26 cellular contexts compared by ENCODE assay signal in the genomic region with DNA sequence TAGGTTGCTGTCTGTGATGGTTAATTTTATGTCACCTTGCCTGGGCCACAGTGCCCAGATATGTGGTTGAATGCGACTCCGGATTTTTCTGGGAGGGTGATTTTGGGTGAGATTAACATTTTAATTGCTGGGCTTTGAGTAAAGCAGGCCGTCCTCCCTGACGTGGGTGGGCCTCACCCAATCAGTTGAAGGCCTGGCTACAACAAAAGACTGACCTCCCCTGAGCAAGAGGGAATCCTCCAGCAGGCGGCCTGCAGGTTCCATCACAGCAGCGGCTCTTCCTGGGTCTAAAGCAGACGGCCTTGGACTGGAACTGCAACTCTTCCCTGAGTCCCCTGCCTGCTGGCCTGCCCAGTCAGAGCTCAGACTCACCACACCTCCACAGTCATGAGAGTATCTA.
DNase-seq lines count a peak whose midpoint lies in the region; ATAC-seq and TF ChIP-seq lines count a peak whose summit lies in the region.
"Had no signal": no experiment of that assay in that cellular context is flagged by ENCODE, and none has a peak within 500 bp of the region (broad histone marks: within the 10 kb centered on the region; RNA-seq: fewer than 3 reads in every experiment).

No MANE protein-coding gene starts in this region.

- no peaks in the 10 kb centered on the region for H4K20me1 ChIP-seq in hepatocyte (ENCODE audit: insufficient read depth, poor library complexity, severe bottlenecking)

- TF ChIP-seq CTCF in hepatocyte (IDR thresholded peaks at IDR 0.05; ENCODE audit: poor library complexity): no peak

- 91% methylated on average over 7 of the region's 7 CpGs for WGBS in hepatocyte (ENCODE audit: low lambda C conversion rate, missing lambda C conversion rate)

- H3K27me3 Mint-ChIP-seq in activated T-cell treated with anti-CD3 and anti-CD28 coated beads, Interleukin-2, amount 50 U/mL, for 24 hours: no peaks in the 10 kb centered on the region
- H3K27me3 Mint-ChIP-seq in activated T-cell treated with anti-CD3 and anti-CD28 coated beads, Interleukin-2, amount 50 U/mL, for 72 hours (ENCODE audit: low read depth): no peaks in the 10 kb centered on the region
- no peaks in the 10 kb centered on the region for H3K27me3 Mint-ChIP-seq in T-cell
- H3K27me3 Mint-ChIP-seq: CD4-positive, CD25-positive, alpha-beta regulatory T cell; IgD-negative memory B cell had no signal

- no peak for DNase-seq in activated T-cell treated with anti-CD3 and anti-CD28 coated beads, Interleukin-2, amount 50 U/mL, for 24 hours
- no peak for DNase-seq in activated T-cell treated with anti-CD3 and anti-CD28 coated beads, Interleukin-2, amount 50 U/mL, for 72 hours
- no peak for DNase-seq in T-cell
- no peak for DNase-seq in hepatocyte (ENCODE audit: low spot score)
- no peak for DNase-seq in dedifferentiated amniotic fluid mesenchymal stem cell (ENCODE audit: extremely low spot score)
- no peak for DNase-seq in occipital lobe (lab: John Stamatoyannopoulos, UW)
- no peak for DNase-seq in T-helper 2 cell
- DNase-seq: 8988T, DMS153, DND-41, GM23248, H9, NCI-H1092 treated with DMSO at 0.1 percent for 48 hours, NCI-H1436, NCI-H187, NCI-H2081 treated with DMSO at 0.1 percent for 48 hours, NCI-H2171, NCI-H226, NCI-H510A, NCI-H69, SHP77 had no signal

- ATAC-seq in activated T-cell treated with anti-CD3 and anti-CD28 coated beads, Interleukin-2, amount 50 U/mL, for 72 hours (replicated peaks in 1 of 2): no peak
- ATAC-seq in T-cell (replicated peaks in 1 of 4): no peak
- ATAC-seq: Panc1 had no signal

- H2AFZ ChIP-seq in hepatocyte: no peak overlapping the region
- H2AFZ ChIP-seq: GM23248 had no signal

- H3K27ac ChIP-seq in hepatocyte: peak overlapping the region; percentile 16
- H3K27ac ChIP-seq: BLaER1, GM23248, RWPE1 had no signal

- H3K36me3 ChIP-seq in hepatocyte (replicated peaks; ENCODE audit: insufficient read depth, low read depth): no peaks in the 10 kb centered on the region

- H3K27ac Mint-ChIP-seq in activated T-cell treated with anti-CD3 and anti-CD28 coated beads, Interleukin-2, amount 50 U/mL, for 24 hours: peak overlapping the region; percentile 11
- H3K27ac Mint-ChIP-seq in activated T-cell treated with anti-CD3 and anti-CD28 coated beads, Interleukin-2, amount 50 U/mL, for 72 hours: no peak overlapping the region
- peak overlapping the region; percentile 16 to 52 for H3K27ac Mint-ChIP-seq in T-cell
- H3K27ac Mint-ChIP-seq: H9 had no signal

- H3K4me1 Mint-ChIP-seq in activated T-cell treated with anti-CD3 and anti-CD28 coated beads, Interleukin-2, amount 50 U/mL, for 24 hours (ENCODE audit: low read depth): peaks cover 87% of the 10 kb centered on the region
- H3K4me1 Mint-ChIP-seq in activated T-cell treated with anti-CD3 and anti-CD28 coated beads, Interleukin-2, amount 50 U/mL, for 72 hours (ENCODE audit: low read depth): peaks cover 54% of the 10 kb centered on the region
- H3K4me1 Mint-ChIP-seq in T-cell: peaks cover 67 to 82% (median 81%) of the 10 kb centered on the region in 3 donors

- H3K79me2 ChIP-seq in hepatocyte: no peaks in the 10 kb centered on the region

- H3K4me1 ChIP-seq in hepatocyte (ENCODE audit: insufficient read depth): peaks cover 2% of the 10 kb centered on the region

- H3K9me3 ChIP-seq in hepatocyte (ENCODE audit: low read depth): no peaks in the 10 kb centered on the region

- H3K27me3 ChIP-seq in hepatocyte: no peaks in the 10 kb centered on the region
- H3K27me3 ChIP-seq: BLaER1 had no signal

- POLR2A ChIA-PET in T-cell (lab: Charles Lee): interaction anchor here in 1 of 2 donors (0.5 kb wide), 1 partner anchor 101 kb away, joined by 4 read pairs; no protein-coding TSS in a partner anchor

- no peak overlapping the region for H3K4me3 Mint-ChIP-seq in activated T-cell treated with anti-CD3 and anti-CD28 coated beads, Interleukin-2, amount 50 U/mL, for 24 hours
- no peak overlapping the region for H3K4me3 Mint-ChIP-seq in activated T-cell treated with anti-CD3 and anti-CD28 coated beads, Interleukin-2, amount 50 U/mL, for 72 hours
- no peak overlapping the region for H3K4me3 Mint-ChIP-seq in T-cell
- H3K4me3 Mint-ChIP-seq: CD4-positive, CD25-positive, alpha-beta regulatory T cell; H9; IgD-negative memory B cell had no signal

- CTCF ChIA-PET in T-cell (lab: Charles Lee): no interaction called here

- no peak overlapping the region for H3K4me2 ChIP-seq in hepatocyte
- H3K4me2 ChIP-seq: BLaER1 had no signal

- peaks cover 53% of the 10 kb centered on the region for H3K36me3 Mint-ChIP-seq in activated T-cell treated with anti-CD3 and anti-CD28 coated beads, Interleukin-2, amount 50 U/mL, for 24 hours (ENCODE audit: low read depth)
- peaks cover 2 to 7% of the 10 kb centered on the region in 2 donors for H3K36me3 Mint-ChIP-seq in activated T-cell treated with anti-CD3 and anti-CD28 coated beads, Interleukin-2, amount 50 U/mL, for 72 hours (ENCODE audit: insufficient read depth in 2 of 2)
- H3K36me3 Mint-ChIP-seq in T-cell: peaks cover 38% of the 10 kb centered on the region

- no peaks in the 10 kb centered on the region for H3K9me2 ChIP-seq in hepatocyte (replicated peaks; ENCODE audit: insufficient read depth)

- no peaks in the 10 kb centered on the region for H3K9me3 Mint-ChIP-seq in activated T-cell treated with anti-CD3 and anti-CD28 coated beads, Interleukin-2, amount 50 U/mL, for 24 hours
- H3K9me3 Mint-ChIP-seq in activated T-cell treated with anti-CD3 and anti-CD28 coated beads, Interleukin-2, amount 50 U/mL, for 72 hours: no peaks in the 10 kb centered on the region
- no peaks in the 10 kb centered on the region for H3K9me3 Mint-ChIP-seq in T-cell
- H3K9me3 Mint-ChIP-seq: H9, IgD-negative memory B cell had no signal

- no peak overlapping the region for H3K4me3 ChIP-seq in hepatocyte
- H3K4me3 ChIP-seq: BLaER1, GM23248 had no signal
